In genomic region chr11:119309411-119309810, GRCh38 we compare ENCODE assay signal across 23 cellular contexts. TPM values are rescaled to one million over a fixed set of nuclear protein-coding genes. Genes with fewer than 3 reads are reported as not detected.
"Had no signal": no experiment of that assay in that cellular context is flagged by ENCODE, and none has a peak within 500 bp of the region (broad histone marks: within the 10 kb centered on the region; RNA-seq: fewer than 3 reads in every experiment).

No MANE protein-coding gene starts in this region.

- H3K9me3 Mint-ChIP-seq: activated B cell treated with CpG ODN at 0.5 μM for 24 hours; activated T-cell treated with anti-CD3 and anti-CD28 coated beads, Interleukin-2, amount 50 U/mL, for 72 hours; immature natural killer cell had no signal

- H3K27ac Mint-ChIP-seq: activated B cell treated with CpG ODN at 0.5 μM for 24 hours; activated T-cell treated with anti-CD3 and anti-CD28 coated beads, Interleukin-2, amount 50 U/mL, for 72 hours; immature natural killer cell had no signal

- H3K27me3 ChIP-seq: adrenal gland, body of pancreas, right atrium auricular region had no signal

- ATAC-seq: activated T-cell treated with anti-CD3 and anti-CD28 coated beads, Interleukin-2, amount 50 U/mL, for 72 hours; body of pancreas; esophagus mucosa; left cardiac atrium had no signal

- H3K4me3 ChIP-seq: adrenal gland, body of pancreas, lung, right atrium auricular region, spleen had no signal

- H3K9me3 ChIP-seq: adrenal gland, body of pancreas, right atrium auricular region, SK-N-SH, spleen had no signal

- H3K4me1 ChIP-seq: body of pancreas, right atrium auricular region had no signal

- H3K27ac ChIP-seq: adrenal gland, body of pancreas had no signal

- DNase-seq: activated B cell treated with CpG ODN at 0.5 μM for 24 hours; activated CD4-positive, alpha-beta T cell treated with anti-CD3 and anti-CD28 coated beads, Interleukin-2, amount 50 U/mL, for 48 hours; activated CD8-positive, alpha-beta memory T cell treated with anti-CD3 and anti-CD28 coated beads, Interleukin-2, amount 50 U/mL, for 4 hours; activated gamma-delta T cell treated with Interleukin-2 at 50 U/mL for 16 hours; activated T-cell treated with anti-CD3 and anti-CD28 coated beads, Interleukin-2, amount 50 U/mL, for 72 hours; adrenal gland; body of pancreas; dermis blood vessel endothelial cell; foreskin fibroblast; immature natural killer cell; left cardiac atrium; midbrain; posterior cingulate gyrus; SK-N-SH; spleen; stimulated activated CD4-positive, alpha-beta T cell treated with anti-CD3 and anti-CD28 coated beads, Interleukin-1b, Interleukin-23, amount 100 ng/mL, for 48 hours; stimulated activated naive CD4-positive, alpha-beta T cell treated with Interleukin-2 at 50 U/mL for 16 hours had no signal

RNA-seq across cellular contexts. Expression of gene C1QTNF5, which starts 31.3 kb away (rescaled TPM):
- total RNA-seq: activated B cell treated with CpG ODN at 0.5 μM for 24 hours; activated T-cell treated with anti-CD3 and anti-CD28 coated beads, Interleukin-2, amount 50 U/mL, for 72 hours; T-helper 1 cell treated with Interleukin-12 subunit alpha and Interleukin-12 subunit beta and Interleukin-4 antibody, amounts not matched to agents 30 ng/mL and 1 ng/mL, for 36 hours had no signal

RNA-seq across cellular contexts. Expression of gene MFRP, which starts 37.1 kb away (rescaled TPM):
- total RNA-seq: activated B cell treated with CpG ODN at 0.5 μM for 24 hours; activated T-cell treated with anti-CD3 and anti-CD28 coated beads, Interleukin-2, amount 50 U/mL, for 72 hours; dermis blood vessel endothelial cell; esophagus mucosa; left cardiac atrium; lung; right atrium auricular region; T-helper 1 cell treated with Interleukin-12 subunit alpha and Interleukin-12 subunit beta and Interleukin-4 antibody, amounts not matched to agents 30 ng/mL and 1 ng/mL, for 36 hours; temporal lobe; ureter had no signal
